ENCODE assay signal across 1 cellular context in the genomic region with DNA sequence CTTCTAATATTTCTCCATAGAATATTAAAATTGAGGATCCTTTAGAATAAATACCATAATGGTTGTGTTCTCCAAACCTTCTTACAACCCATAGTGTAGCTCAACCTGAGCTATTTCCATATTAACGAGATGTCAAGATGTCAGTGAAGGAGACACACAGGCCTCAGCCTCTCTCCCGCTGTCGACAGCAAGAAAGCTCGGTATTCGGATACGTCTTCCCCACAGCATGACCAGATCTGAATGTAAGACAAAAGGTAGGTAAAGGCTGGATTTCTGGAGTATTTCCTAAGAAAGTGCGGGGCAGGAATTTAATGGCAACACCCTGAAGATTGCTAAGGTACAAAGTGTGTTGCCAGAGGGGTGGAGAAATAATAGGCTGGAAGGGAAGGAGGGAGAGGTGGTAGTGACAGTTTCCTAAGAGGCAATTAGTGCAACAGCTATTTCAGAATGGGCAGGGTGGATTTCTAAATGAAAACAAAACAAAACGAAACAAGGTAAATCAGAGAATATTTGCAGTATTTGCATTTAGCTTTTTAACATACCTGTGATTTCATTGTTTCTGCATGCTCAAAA.
TF ChIP-seq lines count a peak whose summit lies in the region.

No MANE protein-coding gene starts in this region.

TF ChIP-seq in HCT116, 20 proteins besides CTCF, POLR2A, EP300 and RAD21 (continued from another document):
- TF ChIP-seq, protein P1, sequence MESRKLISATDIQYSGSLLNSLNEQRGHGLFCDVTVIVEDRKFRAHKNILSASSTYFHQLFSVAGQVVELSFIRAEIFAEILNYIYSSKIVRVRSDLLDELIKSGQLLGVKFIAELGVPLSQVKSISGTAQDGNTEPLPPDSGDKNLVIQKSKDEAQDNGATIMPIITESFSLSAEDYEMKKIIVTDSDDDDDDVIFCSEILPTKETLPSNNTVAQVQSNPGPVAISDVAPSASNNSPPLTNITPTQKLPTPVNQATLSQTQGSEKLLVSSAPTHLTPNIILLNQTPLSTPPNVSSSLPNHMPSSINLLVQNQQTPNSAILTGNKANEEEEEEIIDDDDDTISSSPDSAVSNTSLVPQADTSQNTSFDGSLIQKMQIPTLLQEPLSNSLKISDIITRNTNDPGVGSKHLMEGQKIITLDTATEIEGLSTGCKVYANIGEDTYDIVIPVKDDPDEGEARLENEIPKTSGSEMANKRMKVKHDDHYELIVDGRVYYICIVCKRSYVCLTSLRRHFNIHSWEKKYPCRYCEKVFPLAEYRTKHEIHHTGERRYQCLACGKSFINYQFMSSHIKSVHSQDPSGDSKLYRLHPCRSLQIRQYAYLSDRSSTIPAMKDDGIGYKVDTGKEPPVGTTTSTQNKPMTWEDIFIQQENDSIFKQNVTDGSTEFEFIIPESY (IDR thresholded peaks at IDR 0.05; ENCODE audit: extremely low read depth, insufficient replicate concordance, low read length): no peak
- no peak for TF ChIP-seq CBX3 (IDR thresholded peaks at IDR 0.05; ENCODE audit: low read depth)
- no peak for TF ChIP-seq FOSL1 (IDR thresholded peaks at IDR 0.05; ENCODE audit: low read depth)
- no peak for TF ChIP-seq YY1 (IDR thresholded peaks at IDR 0.05; ENCODE audit: extremely low read depth, insufficient replicate concordance, low read depth, low read length)
- TF ChIP-seq EGR1 (IDR thresholded peaks at IDR 0.05; ENCODE audit: low read depth): no peak
- no peak for TF ChIP-seq ELF1 (IDR thresholded peaks at IDR 0.05; ENCODE audit: borderline replicate concordance, low read depth)
- no peak for TF ChIP-seq POLR2AphosphoS5 (IDR thresholded peaks at IDR 0.05; ENCODE audit: low read depth, low read length)
- TF ChIP-seq TCF7L2 (IDR thresholded peaks at IDR 0.05; ENCODE audit: borderline replicate concordance, extremely low read depth, insufficient read depth, insufficient read length): no peak
- no peak for TF ChIP-seq EZH2 (IDR thresholded peaks at IDR 0.05)
- no peak for TF ChIP-seq JUND (IDR thresholded peaks at IDR 0.05)
- no peak for TF ChIP-seq ZFX (IDR thresholded peaks at IDR 0.05)
- TF ChIP-seq SRF (IDR thresholded peaks at IDR 0.05; ENCODE audit: low read depth): no peak
- TF ChIP-seq SP1 (IDR thresholded peaks at IDR 0.05; ENCODE audit: low read depth): no peak
- no peak for TF ChIP-seq EZH2phosphoT487 (IDR thresholded peaks at IDR 0.05; ENCODE audit: borderline replicate concordance)
TF ChIP-seq in HCT116: peak in this region for 0.
